8 cellular contexts compared by ENCODE assay signal in the genomic region with DNA sequence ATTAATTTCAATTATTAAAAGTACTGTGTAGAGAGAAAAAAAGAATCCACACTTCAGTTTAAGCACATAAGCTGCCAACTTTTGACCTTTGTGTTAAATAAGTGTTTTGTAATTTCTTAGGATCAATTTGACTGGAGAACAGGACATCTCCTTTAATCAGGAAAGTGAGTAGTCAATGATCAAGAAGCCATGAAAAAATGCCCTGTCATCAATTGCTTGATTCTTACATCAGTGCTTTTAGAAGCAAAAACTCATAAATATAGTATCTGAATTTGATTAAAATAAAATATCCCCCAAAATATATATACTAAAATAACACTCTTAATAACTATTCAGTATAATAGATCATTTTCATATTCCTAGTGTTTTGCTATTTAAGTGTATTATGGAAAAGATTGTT.
"Had no signal": no experiment of that assay in that cellular context is flagged by ENCODE, and none has a peak within 500 bp of the region (broad histone marks: within the 10 kb centered on the region; RNA-seq: fewer than 3 reads in every experiment).

No MANE protein-coding gene starts in this region.

- DNase-seq: GDM1, GF-D8 had no signal

- H3K4me3 ChIP-seq: GM12878 had no signal

- ATAC-seq: GM12878 had no signal

- FAIRE-seq: G401.6, GM12878, GM12891, GM12892, GM18507, GM19239 had no signal
